ENCODE assay signal across 9 cellular contexts in the genomic region with DNA sequence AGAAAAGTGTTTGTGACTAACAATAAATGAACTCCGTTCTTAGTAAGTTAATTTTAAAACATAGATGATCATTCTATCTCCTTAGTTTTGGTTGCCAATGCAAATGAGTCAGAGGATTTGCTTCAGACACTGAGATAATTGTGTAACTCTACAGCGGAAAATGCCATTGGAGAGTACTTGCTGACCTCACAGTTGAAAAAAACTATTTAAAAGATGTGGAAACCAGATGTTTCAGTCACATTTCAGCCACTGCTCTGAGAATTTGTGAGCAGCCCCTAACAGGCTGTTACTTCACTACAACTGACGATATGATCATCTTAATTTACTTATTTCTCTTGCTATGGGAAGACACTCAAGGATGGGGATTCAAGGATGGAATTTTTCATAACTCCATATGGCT. TPM values are rescaled to one million over a fixed set of nuclear protein-coding genes. Genes with fewer than 3 reads are reported as not detected.
DNase-seq lines count a peak whose midpoint lies in the region; ATAC-seq and TF ChIP-seq lines count a peak whose summit lies in the region.
"Had no signal": no experiment of that assay in that cellular context is flagged by ENCODE, and none has a peak within 500 bp of the region (broad histone marks: within the 10 kb centered on the region; RNA-seq: fewer than 3 reads in every experiment).

TSS of gene TNFAIP6 (plus strand) at position 234 of the 400 bp plus-strand sequence. CDS start at position 309, 75 bp downstream.

- H3K4me1 ChIP-seq in sigmoid colon (no peaks in the 10 kb centered on the region), prostate gland (replicated peaks) (no peaks in the 10 kb centered on the region)

- ATAC-seq in Right ventricle myocardium superior (ENCODE audit: poor library complexity) = peak; percentile 89

- H3K27me3 ChIP-seq in sigmoid colon = no peaks in the 10 kb centered on the region
- no peaks in the 10 kb centered on the region for H3K27me3 ChIP-seq in prostate gland (replicated peaks; ENCODE audit: insufficient read depth)

- H3K36me3 ChIP-seq in sigmoid colon (no peaks in the 10 kb centered on the region), prostate gland (no peaks in the 10 kb centered on the region)

- H3K27ac ChIP-seq in sigmoid colon (peak within 1 kb of the TSS; percentile 30 to 52 (median 48)), prostate gland (no peak within 1 kb of the TSS)

- TF ChIP-seq CTCF in sigmoid colon (IDR thresholded peaks at IDR 0.05) = no peak
- no peak for TF ChIP-seq CTCF in prostate gland (IDR thresholded peaks at IDR 0.05)

- H3K9me3 ChIP-seq in sigmoid colon (no peaks in the 10 kb centered on the region), prostate gland (no peaks in the 10 kb centered on the region)

- TF ChIP-seq EP300 in sigmoid colon (IDR thresholded peaks at IDR 0.05) = no peak

- TF ChIP-seq POLR2A in sigmoid colon (IDR thresholded peaks at IDR 0.05) (peak; percentile 25 to 27), prostate gland (IDR thresholded peaks at IDR 0.05) (no peak)

- DNase-seq in GM04503 (ENCODE audit: low read depth) (peak; percentile 94), SKM-1 (lab: John Stamatoyannopoulos, UW; ENCODE audit: unreplicated experiment) (peak; percentile 25), Right ventricle myocardium superior (no peak), sigmoid colon (no peak), LoVo (ENCODE audit: low spot score) (no peak), activated gamma-delta T cell (lab: John Stamatoyannopoulos, UW) (no peak), prostate gland (ENCODE audit: low spot score) (no peak), SW480 (ENCODE audit: low spot score) (no peak)
- DNase-seq: naive B cell had no signal

- intact Hi-C loops in Right ventricle myocardium superior (cut with DNase I) = no loop called here
- intact Hi-C loops in sigmoid colon (cut with DNase I) = loop anchor here (5.0 kb wide), 1 partner anchor 70 kb away; the partner anchor contains the start of gene NMI
- intact Hi-C loops in prostate gland (cut with DNase I) = no loop called here

- 68 to 72% methylated on average over 3 of the region's 3 CpGs for WGBS in sigmoid colon, 2 donors
- WGBS in prostate gland = 54% methylated on average over 3 of the region's 3 CpGs

- H3K4me3 ChIP-seq in sigmoid colon (peak within 1 kb of the TSS in 2 of 4 donors; percentile 19 to 21), prostate gland (no peak within 1 kb of the TSS)

RNA-seq across cellular contexts. Expression of gene TNFAIP6, which starts in this region (rescaled TPM):
- 2.8 TPM for total RNA-seq in Right ventricle myocardium superior
- 1 to 10 TPM; 3.6 to 4.9 (median 4.0) TPM for total RNA-seq in sigmoid colon
- polyA plus RNA-seq in sigmoid colon = 1 to 10 TPM in 2 of 3 donors, under 1 TPM in 1; 0.87 to 4.2 (median 1.4) TPM
- total RNA-seq in prostate gland = under 1 TPM in 1 of 2 donors, not detected in 1; 0.51 TPM

Comparison
In these comparisons a context has a peak if more than half of its experiments do, and no peak if none do; other contexts are left out.
1. DNase-seq: peak in GM04503 (single experiment) and SKM-1 (single experiment); none in Right ventricle myocardium superior (single experiment), sigmoid colon (single experiment), LoVo (single experiment), activated gamma-delta T cell (single experiment), prostate gland (single experiment) and SW480 (single experiment).
2. H3K27ac ChIP-seq: peak in sigmoid colon (4 of 4); none in prostate gland (0 of 2).